ENCODE assay signal across 10 cellular contexts in the genomic region with DNA sequence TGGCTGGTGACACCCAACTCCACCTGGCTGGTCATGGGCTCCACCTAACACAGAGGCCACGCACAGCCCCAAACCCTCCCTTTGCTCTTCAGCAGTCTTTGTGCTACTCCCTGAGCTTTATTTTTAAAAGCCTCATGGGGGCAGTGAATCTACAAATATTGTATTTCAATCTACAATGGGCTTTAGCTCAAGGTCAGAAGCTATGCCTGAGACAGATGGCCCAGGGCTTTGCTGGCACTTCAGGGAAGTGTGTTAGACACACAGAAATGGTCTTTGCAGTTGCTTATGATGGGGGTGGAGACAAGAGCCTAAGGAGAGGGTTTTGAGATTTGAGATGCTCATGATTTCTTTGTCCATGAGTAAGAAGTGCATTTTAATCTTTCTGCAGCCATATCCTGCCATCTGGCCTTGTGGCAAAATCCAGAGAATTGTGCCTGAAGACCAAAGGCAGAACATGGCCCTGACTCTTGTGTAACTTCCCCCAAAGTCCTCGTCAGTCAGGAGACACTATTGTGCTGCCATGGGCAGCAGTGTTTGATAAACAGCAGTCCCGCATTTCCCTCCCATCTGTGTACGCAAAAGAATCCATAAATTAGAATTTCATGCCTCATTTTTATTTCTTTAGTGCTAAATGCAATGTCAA.
A peak's percentile ranks its signal among the peaks of the same experiment; 100 is the strongest.
DNase-seq lines count a peak whose midpoint lies in the region; ATAC-seq and TF ChIP-seq lines count a peak whose summit lies in the region.
"Had no signal": no experiment of that assay in that cellular context is flagged by ENCODE, and none has a peak within 500 bp of the region (broad histone marks: within the 10 kb centered on the region; RNA-seq: fewer than 3 reads in every experiment).

No MANE protein-coding gene starts in this region.

- ATAC-seq in SK-N-SH treated with all-trans-retinoic acid at 6 μM for 48 hours (peak; percentile 63), HG02884 (IDR thresholded peaks at IDR 0.05; ENCODE audit: unreplicated experiment) (no peak), HG02973 (IDR thresholded peaks at IDR 0.05; ENCODE audit: unreplicated experiment) (no peak)
- no peak for ATAC-seq in activated CD8-positive, alpha-beta T cell treated with anti-CD3 and anti-CD28 coated beads, Interleukin-2, amount 10 ng/mL, durations not matched to agents 7 days and 5 days
- ATAC-seq: activated naive CD4-positive, alpha-beta T cell treated with anti-CD3 and anti-CD28 coated beads, Interleukin-2, amount 50 U/mL, for 72 hours had no signal

- no peaks in the 10 kb centered on the region for H3K9me3 ChIP-seq in left ventricle myocardium inferior (replicated peaks)
- H3K9me3 ChIP-seq: neutrophil had no signal

- H3K27ac ChIP-seq in left ventricle myocardium inferior (replicated peaks) = no peak overlapping the region
- H3K27ac ChIP-seq: neutrophil had no signal

- H3K27me3 ChIP-seq in left ventricle myocardium inferior (ENCODE audit: low read depth) = no peaks in the 10 kb centered on the region
- H3K27me3 ChIP-seq: neutrophil had no signal

- peak; percentile 50; the same call in 1 of the 2 replicates for TF ChIP-seq RAD21 in Ishikawa (IDR thresholded peaks at IDR 0.05; ENCODE audit: low read depth)

- no peaks in the 10 kb centered on the region for H3K27me3 Mint-ChIP-seq in activated CD8-positive, alpha-beta T cell treated with anti-CD3 and anti-CD28 coated beads, Interleukin-2, amount 10 ng/mL, durations not matched to agents 7 days and 5 days (ENCODE audit: low read depth)

- POLR2A ChIA-PET in activated CD8-positive, alpha-beta T cell treated with anti-CD3 and anti-CD28 coated beads, Interleukin-2, amount 10 ng/mL, durations not matched to agents 7 days and 5 days (lab: Charles Lee) = no interaction called here

- H3K36me3 Mint-ChIP-seq in activated CD8-positive, alpha-beta T cell treated with anti-CD3 and anti-CD28 coated beads, Interleukin-2, amount 10 ng/mL, durations not matched to agents 7 days and 5 days (ENCODE audit: low read depth) = no peaks in the 10 kb centered on the region
- H3K36me3 Mint-ChIP-seq: activated naive CD4-positive, alpha-beta T cell treated with anti-CD3 and anti-CD28 coated beads, Interleukin-2, amount 50 U/mL, for 72 hours had no signal

- no peak overlapping the region for H3K27ac Mint-ChIP-seq in activated CD8-positive, alpha-beta T cell treated with anti-CD3 and anti-CD28 coated beads, Interleukin-2, amount 10 ng/mL, durations not matched to agents 7 days and 5 days
- H3K27ac Mint-ChIP-seq: activated naive CD4-positive, alpha-beta T cell treated with anti-CD3 and anti-CD28 coated beads, Interleukin-2, amount 50 U/mL, for 72 hours had no signal

- no peak overlapping the region for H3K4me3 Mint-ChIP-seq in activated CD8-positive, alpha-beta T cell treated with anti-CD3 and anti-CD28 coated beads, Interleukin-2, amount 10 ng/mL, durations not matched to agents 7 days and 5 days

- no peak for TF ChIP-seq EP300 in Ishikawa (IDR thresholded peaks at IDR 0.05; ENCODE audit: borderline replicate concordance)

- TF ChIP-seq CTCF in left ventricle myocardium inferior (IDR thresholded peaks at IDR 0.05; ENCODE audit: borderline replicate concordance) = peak; percentile 43

- no peaks in the 10 kb centered on the region for H3K4me1 Mint-ChIP-seq in activated CD8-positive, alpha-beta T cell treated with anti-CD3 and anti-CD28 coated beads, Interleukin-2, amount 10 ng/mL, durations not matched to agents 7 days and 5 days (ENCODE audit: low read depth)

- peaks cover 22% of the 10 kb centered on the region for H3K4me1 ChIP-seq in left ventricle myocardium inferior

- intact Hi-C loops in left ventricle myocardium inferior (cut with micrococcal nuclease) = no loop called here

- no peaks in the 10 kb centered on the region for H3K36me3 ChIP-seq in left ventricle myocardium inferior
- H3K36me3 ChIP-seq: neutrophil had no signal

- no peaks in the 10 kb centered on the region for H3K9me3 Mint-ChIP-seq in activated CD8-positive, alpha-beta T cell treated with anti-CD3 and anti-CD28 coated beads, Interleukin-2, amount 10 ng/mL, durations not matched to agents 7 days and 5 days (ENCODE audit: insufficient read depth)
- H3K9me3 Mint-ChIP-seq: activated naive CD4-positive, alpha-beta T cell treated with anti-CD3 and anti-CD28 coated beads, Interleukin-2, amount 50 U/mL, for 72 hours had no signal

- DNase-seq in AG08396 (ENCODE audit: low spot score) = peak; percentile 36
- no peak for DNase-seq in left ventricle myocardium inferior
- no peak for DNase-seq in activated CD8-positive, alpha-beta T cell treated with anti-CD3 and anti-CD28 coated beads, Interleukin-2, amount 10 ng/mL, durations not matched to agents 7 days and 5 days
- DNase-seq in occipital lobe (lab: John Stamatoyannopoulos, UW) = no peak

- H3K4me3 ChIP-seq in left ventricle myocardium inferior = no peak overlapping the region

- CTCF ChIA-PET in activated CD8-positive, alpha-beta T cell treated with anti-CD3 and anti-CD28 coated beads, Interleukin-2, amount 10 ng/mL, durations not matched to agents 7 days and 5 days (lab: Charles Lee) = interaction anchor here (0.9 to 1.1 kb wide), 3 partner anchors 10 to 512 kb away, joined by 3 read pairs; no protein-coding TSS in a partner anchor

TF ChIP-seq in Ishikawa, 13 proteins besides CTCF, POLR2A, EP300 and RAD21 (continues in another document):
- TF ChIP-seq EGR1 (IDR thresholded peaks at IDR 0.05) (no peak), NFIC (IDR thresholded peaks at IDR 0.05) (no peak), TEAD4 (IDR thresholded peaks at IDR 0.05) (no peak), TAF1 (IDR thresholded peaks at IDR 0.05; ENCODE audit: low read depth) (no peak), ZBTB7A (IDR thresholded peaks at IDR 0.05; ENCODE audit: low read depth) (no peak), CEBPB (IDR thresholded peaks at IDR 0.05) (no peak), TCF12 (IDR thresholded peaks at IDR 0.05; ENCODE audit: low read depth) (no peak), FOXM1 (IDR thresholded peaks at IDR 0.05; ENCODE audit: borderline replicate concordance, low read depth) (no peak), YY1 (IDR thresholded peaks at IDR 0.05; ENCODE audit: low read depth) (no peak), CREB1 (IDR thresholded peaks at IDR 0.05; ENCODE audit: low read depth) (no peak)
- TF ChIP-seq, protein P1, sequence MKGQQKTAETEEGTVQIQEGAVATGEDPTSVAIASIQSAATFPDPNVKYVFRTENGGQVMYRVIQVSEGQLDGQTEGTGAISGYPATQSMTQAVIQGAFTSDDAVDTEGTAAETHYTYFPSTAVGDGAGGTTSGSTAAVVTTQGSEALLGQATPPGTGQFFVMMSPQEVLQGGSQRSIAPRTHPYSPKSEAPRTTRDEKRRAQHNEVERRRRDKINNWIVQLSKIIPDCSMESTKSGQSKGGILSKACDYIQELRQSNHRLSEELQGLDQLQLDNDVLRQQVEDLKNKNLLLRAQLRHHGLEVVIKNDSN (IDR thresholded peaks at IDR 0.05) = no peak
- TF ChIP-seq, protein P2, sequence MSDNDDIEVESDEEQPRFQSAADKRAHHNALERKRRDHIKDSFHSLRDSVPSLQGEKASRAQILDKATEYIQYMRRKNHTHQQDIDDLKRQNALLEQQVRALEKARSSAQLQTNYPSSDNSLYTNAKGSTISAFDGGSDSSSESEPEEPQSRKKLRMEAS (IDR thresholded peaks at IDR 0.05) = no peak

TF ChIP-seq in SK-N-SH treated with all-trans-retinoic acid at 6 μM for 48 hours, 23 proteins besides CTCF, POLR2A, EP300 and RAD21 (continues in another document):
- TF ChIP-seq, protein P3, sequence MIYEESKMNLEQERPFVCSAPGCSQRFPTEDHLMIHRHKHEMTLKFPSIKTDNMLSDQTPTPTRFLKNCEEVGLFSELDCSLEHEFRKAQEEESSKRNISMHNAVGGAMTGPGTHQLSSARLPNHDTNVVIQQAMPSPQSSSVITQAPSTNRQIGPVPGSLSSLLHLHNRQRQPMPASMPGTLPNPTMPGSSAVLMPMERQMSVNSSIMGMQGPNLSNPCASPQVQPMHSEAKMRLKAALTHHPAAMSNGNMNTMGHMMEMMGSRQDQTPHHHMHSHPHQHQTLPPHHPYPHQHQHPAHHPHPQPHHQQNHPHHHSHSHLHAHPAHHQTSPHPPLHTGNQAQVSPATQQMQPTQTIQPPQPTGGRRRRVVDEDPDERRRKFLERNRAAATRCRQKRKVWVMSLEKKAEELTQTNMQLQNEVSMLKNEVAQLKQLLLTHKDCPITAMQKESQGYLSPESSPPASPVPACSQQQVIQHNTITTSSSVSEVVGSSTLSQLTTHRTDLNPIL (CRISPR knock-in tag; IDR thresholded peaks at IDR 0.05; ENCODE audit: low read depth) = no peak
- TF ChIP-seq ZC3H10 (CRISPR knock-in tag; IDR thresholded peaks at IDR 0.05) = no peak
- TF ChIP-seq, protein P4, sequence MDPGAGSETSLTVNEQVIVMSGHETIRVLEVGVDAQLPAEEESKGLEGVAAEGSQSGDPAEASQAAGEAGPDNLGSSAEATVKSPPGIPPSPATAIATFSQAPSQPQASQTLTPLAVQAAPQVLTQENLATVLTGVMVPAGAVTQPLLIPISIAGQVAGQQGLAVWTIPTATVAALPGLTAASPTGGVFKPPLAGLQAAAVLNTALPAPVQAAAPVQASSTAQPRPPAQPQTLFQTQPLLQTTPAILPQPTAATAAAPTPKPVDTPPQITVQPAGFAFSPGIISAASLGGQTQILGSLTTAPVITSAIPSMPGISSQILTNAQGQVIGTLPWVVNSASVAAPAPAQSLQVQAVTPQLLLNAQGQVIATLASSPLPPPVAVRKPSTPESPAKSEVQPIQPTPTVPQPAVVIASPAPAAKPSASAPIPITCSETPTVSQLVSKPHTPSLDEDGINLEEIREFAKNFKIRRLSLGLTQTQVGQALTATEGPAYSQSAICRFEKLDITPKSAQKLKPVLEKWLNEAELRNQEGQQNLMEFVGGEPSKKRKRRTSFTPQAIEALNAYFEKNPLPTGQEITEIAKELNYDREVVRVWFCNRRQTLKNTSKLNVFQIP (CRISPR knock-in tag; IDR thresholded peaks at IDR 0.05; ENCODE audit: borderline replicate concordance, low read depth) = no peak
- no peak for TF ChIP-seq GLIS3 (CRISPR knock-in tag; IDR thresholded peaks at IDR 0.05)
- no peak for TF ChIP-seq ZFP30 (CRISPR knock-in tag; IDR thresholded peaks at IDR 0.05)
- TF ChIP-seq ZNF8 (CRISPR knock-in tag; IDR thresholded peaks at IDR 0.05) = no peak
